ENCODE assay signal across 19 cellular contexts in genomic region chr18:79742076-79742475, GRCh38. TPM values are rescaled to one million over a fixed set of nuclear protein-coding genes. Genes with fewer than 3 reads are reported as not detected.
"Had no signal": no experiment of that assay in that cellular context is flagged by ENCODE, and none has a peak within 500 bp of the region (broad histone marks: within the 10 kb centered on the region; RNA-seq: fewer than 3 reads in every experiment).

No MANE protein-coding gene starts in this region.

- H3K27ac Mint-ChIP-seq: activated B cell treated with CpG ODN at 0.5 μM for 24 hours; activated CD8-positive, alpha-beta T cell treated with anti-CD3 and anti-CD28 coated beads for 36 hours; activated naive CD8-positive, alpha-beta T cell; dendritic cell treated with granulocyte-macrophage colony-stimulating factor and Interleukin-4, amounts not matched to agents 40 ng/mL and 50 ng/mL, for 4 days; nephron; progenitor cell of endocrine pancreas had no signal

- DNase-seq: activated B cell treated with CpG ODN at 0.5 μM for 24 hours; activated CD4-positive, alpha-beta T cell treated with anti-CD3 and anti-CD28 coated beads for 48 hours; activated CD8-positive, alpha-beta T cell treated with anti-CD3 and anti-CD28 coated beads for 36 hours; activated T-cell treated with anti-CD3 and anti-CD28 coated beads, Interleukin-2, amount 50 U/mL, for 4 hours; brain microvascular endothelial cell; effector memory CD8-positive, alpha-beta T cell; foreskin melanocyte; kidney glomerular epithelial cell; nucleus accumbens; small intestine; stimulated activated CD4-positive, alpha-beta T cell treated with anti-CD3 and anti-CD28 coated beads, Interleukin-4, amount 100 ng/mL, for 4 hours; stimulated activated CD8-positive, alpha-beta memory T cell treated with anti-CD3 and anti-CD28 coated beads, Interleukin-4, amount 100 ng/mL, for 48 hours had no signal

- ATAC-seq: activated CD8-positive, alpha-beta T cell treated with anti-CD3 and anti-CD28 coated beads for 36 hours; activated T-cell treated with anti-CD3 and anti-CD28 coated beads, Interleukin-2, amount 50 U/mL, for 4 hours; effector memory CD8-positive, alpha-beta T cell; SK-N-SH treated with all-trans-retinoic acid at 6 μM for 48 hours had no signal

- H3K4me3 Mint-ChIP-seq: activated B cell treated with CpG ODN at 0.5 μM for 24 hours; activated CD8-positive, alpha-beta T cell treated with anti-CD3 and anti-CD28 coated beads for 36 hours; activated naive CD8-positive, alpha-beta T cell; activated T-cell treated with anti-CD3 and anti-CD28 coated beads, Interleukin-2, amount 50 U/mL, for 4 hours; dendritic cell treated with granulocyte-macrophage colony-stimulating factor and Interleukin-4, amounts not matched to agents 40 ng/mL and 50 ng/mL, for 4 days; effector memory CD8-positive, alpha-beta T cell; nephron had no signal

- H3K4me3 ChIP-seq: right atrium auricular region had no signal

- H3K9me3 ChIP-seq: right atrium auricular region had no signal

- H3K27me3 Mint-ChIP-seq: activated B cell treated with CpG ODN at 0.5 μM for 24 hours; activated CD8-positive, alpha-beta T cell treated with anti-CD3 and anti-CD28 coated beads for 36 hours; activated naive CD8-positive, alpha-beta T cell; dendritic cell treated with granulocyte-macrophage colony-stimulating factor and Interleukin-4, amounts not matched to agents 40 ng/mL and 50 ng/mL, for 4 days; effector memory CD8-positive, alpha-beta T cell; progenitor cell of endocrine pancreas had no signal

- H3K4me1 ChIP-seq: right atrium auricular region had no signal

- H3K27ac ChIP-seq: brain microvascular endothelial cell, epithelial cell of prostate, right atrium auricular region had no signal

- H3K27me3 ChIP-seq: brain microvascular endothelial cell, right atrium auricular region had no signal

- H3K9me3 Mint-ChIP-seq: activated B cell treated with CpG ODN at 0.5 μM for 24 hours, nephron had no signal

RNA-seq across cellular contexts. Expression of gene KCNG2, which starts 55.7 kb away (rescaled TPM):
- total RNA-seq: activated B cell treated with CpG ODN at 0.5 μM for 24 hours; activated CD8-positive, alpha-beta T cell treated with anti-CD3 and anti-CD28 coated beads for 36 hours; activated T-cell treated with anti-CD3 and anti-CD28 coated beads, Interleukin-2, amount 50 U/mL, for 4 hours; progenitor cell of endocrine pancreas; right atrium auricular region had no signal
